17 cellular contexts compared by ENCODE assay signal in genomic region chr4:52100062-52100461, GRCh38. TPM values are rescaled to one million over a fixed set of nuclear protein-coding genes. Genes with fewer than 3 reads are reported as not detected.
A peak's percentile ranks its signal among the peaks of the same experiment; 100 is the strongest.
DNase-seq lines count a peak whose midpoint lies in the region; ATAC-seq, FAIRE-seq and TF ChIP-seq lines count a peak whose summit lies in the region.
"Had no signal": no experiment of that assay in that cellular context is flagged by ENCODE, and none has a peak within 500 bp of the region (broad histone marks: within the 10 kb centered on the region; RNA-seq: fewer than 3 reads in every experiment).

No MANE protein-coding gene starts in this region.

- peak; percentile 81 for ATAC-seq in GM18909 (IDR thresholded peaks at IDR 0.05; ENCODE audit: poor library complexity, unreplicated experiment)
- peak; percentile 49 for ATAC-seq in HG03159 (IDR thresholded peaks at IDR 0.05; ENCODE audit: unreplicated experiment)
- ATAC-seq in pancreas = peak in 3 of 4 donors; percentile 32 to 53 (median 40)
- no peak for ATAC-seq in GM21528 (IDR thresholded peaks at IDR 0.05; ENCODE audit: low FRiP score, unreplicated experiment)
- no peak for ATAC-seq in GM19023 (IDR thresholded peaks at IDR 0.05; ENCODE audit: unreplicated experiment)
- ATAC-seq: esophagus mucosa, left lobe of liver had no signal

- H3K4me1 ChIP-seq in pancreas = no peaks in the 10 kb centered on the region
- H3K4me1 ChIP-seq: Peyer's patch had no signal

- no peak for TF ChIP-seq CTCF in pancreas (IDR thresholded peaks at IDR 0.05)

- DNase-seq in astrocyte of the hippocampus (ENCODE audit: low read depth, low spot score) (peak; percentile 73), pancreas (no peak), NCI-H345 (lab: John Stamatoyannopoulos, UW) (no peak)
- no peak for DNase-seq in activated CD8-positive, alpha-beta memory T cell treated with anti-CD3 and anti-CD28 coated beads, Interleukin-2, amount 50 U/mL, for 4 hours
- DNase-seq: activated CD4-positive, alpha-beta T cell treated with anti-CD3 and anti-CD28 coated beads for 1 hour; activated naive CD8-positive, alpha-beta T cell treated with anti-CD3 and anti-CD28 coated beads for 36 hours; DMS79 treated with DMSO at 0.1 percent for 48 hours; H7; NCI-H2029 treated with DMSO at 0.1 percent for 48 hours; Peyer's patch had no signal

- intact Hi-C loops in pancreas (cut with DNase I) = no loop called here

- H3K27ac ChIP-seq in pancreas = no peak overlapping the region
- H3K27ac ChIP-seq: Peyer's patch had no signal

- H3K9me3 ChIP-seq in pancreas = no peaks in the 10 kb centered on the region
- H3K9me3 ChIP-seq: Peyer's patch had no signal

- H3K36me3 ChIP-seq in pancreas = no peaks in the 10 kb centered on the region
- H3K36me3 ChIP-seq: Peyer's patch had no signal

- FAIRE-seq in pancreas (lab: Jason Lieb, UNC) = no peak
- FAIRE-seq: colon had no signal

- H3K27me3 ChIP-seq in pancreas = no peaks in the 10 kb centered on the region
- H3K27me3 ChIP-seq: Peyer's patch had no signal

- WGBS in pancreas, 2 donors = 31 to 33% methylated on average over 2 of the region's 2 CpGs

- no peak overlapping the region for H3K4me3 ChIP-seq in pancreas
- H3K4me3 ChIP-seq: Peyer's patch had no signal

RNA-seq across cellular contexts. Expression of gene SPATA18, which starts 49.0 kb away (rescaled TPM):
- total RNA-seq in pancreas = 1 to 10 TPM; 3.0 to 4.3 (median 3.6) TPM
- 1 to 10 TPM; 1.2 to 1.5 TPM for polyA plus RNA-seq in pancreas

Comparison
In these comparisons a context has a peak if more than half of its experiments do, and no peak if none do; other contexts are left out.
1. ATAC-seq: peak in GM18909 (single experiment), HG03159 (single experiment) and pancreas (3 of 4); none in GM21528 (single experiment) and GM19023 (single experiment).